Comparison of ENCODE assay signal across 9 cellular contexts in genomic region chr19:13844130-13844631, GRCh38. TPM values are rescaled to one million over a fixed set of nuclear protein-coding genes. Genes with fewer than 3 reads are reported as not detected.
DNase-seq lines count a peak whose midpoint lies in the region; TF ChIP-seq lines count a peak whose summit lies in the region.
"Had no signal": no experiment of that assay in that cellular context is flagged by ENCODE, and none has a peak within 500 bp of the region (broad histone marks: within the 10 kb centered on the region; RNA-seq: fewer than 3 reads in every experiment).

No MANE protein-coding gene starts in this region.

- TF ChIP-seq POLR2A in prostate gland (IDR thresholded peaks at IDR 0.05): no peak

- H3K4me1 Mint-ChIP-seq in Caco-2 (ENCODE audit: low read depth, unreplicated experiment): peaks cover 37% of the 10 kb centered on the region

- H3K9me3 ChIP-seq in Caco-2 (no peaks in the 10 kb centered on the region), SJCRH30 (replicated peaks) (no peaks in the 10 kb centered on the region), esophagus (ENCODE audit: control insufficient read depth in 2 of 2, insufficient read depth in 1 of 2, low read depth in 1 of 2, low read length in 1 of 2) (no peaks in the 10 kb centered on the region), prostate gland (no peaks in the 10 kb centered on the region), MM.1S (replicated peaks; ENCODE audit: insufficient read depth, low read length) (no peaks in the 10 kb centered on the region)

- H2AFZ ChIP-seq in MM.1S (ENCODE audit: low read length): no peak overlapping the region

- H3K4me1 ChIP-seq in Caco-2 (peaks cover 49% of the 10 kb centered on the region), SJCRH30 (peaks cover 41% of the 10 kb centered on the region), esophagus (ENCODE audit: control insufficient read depth in 2 of 2, insufficient read depth in 2 of 2, low read length in 1 of 2) (peaks cover 8 to 26% of the 10 kb centered on the region in 2 donors), prostate gland (replicated peaks) (peaks cover 24% of the 10 kb centered on the region), MM.1S (ENCODE audit: low read length) (peaks cover 27% of the 10 kb centered on the region)

- H3K27ac ChIP-seq in SJCRH30 (peak overlapping the region; percentile 77), esophagus (ENCODE audit: low read depth in 2 of 2, low read length in 1 of 2) (peak overlapping the region; percentile 99), prostate gland (peak overlapping the region; percentile 98 to 99), MM.1S (ENCODE audit: low read length) (no peak overlapping the region)

- H3K4me2 ChIP-seq in MM.1S (ENCODE audit: low read depth, low read length): no peak overlapping the region

- H3K27ac Mint-ChIP-seq in Caco-2 (ENCODE audit: unreplicated experiment): peak overlapping the region; percentile 93

- H3K27me3 Mint-ChIP-seq in Caco-2 (ENCODE audit: insufficient read depth, unreplicated experiment): no peaks in the 10 kb centered on the region

- no peaks in the 10 kb centered on the region for H3K9me3 Mint-ChIP-seq in Caco-2 (ENCODE audit: unreplicated experiment)

- H3K36me3 ChIP-seq in Caco-2 (ENCODE audit: control insufficient read depth, insufficient read depth, low read length): no peaks in the 10 kb centered on the region
- 0 out of 2 replicates have a peak, but pooled peaks cover under 1% of the 10 kb centered on the region for H3K36me3 ChIP-seq in SJCRH30
- peaks cover 0 to 2% of the 10 kb centered on the region in 2 donors for H3K36me3 ChIP-seq in esophagus (ENCODE audit: control insufficient read depth in 2 of 2, insufficient read depth in 2 of 2, low read length in 1 of 2)
- no peaks in the 10 kb centered on the region for H3K36me3 ChIP-seq in prostate gland
- H3K36me3 ChIP-seq in MM.1S (replicated peaks; ENCODE audit: insufficient read depth, low read length): no peaks in the 10 kb centered on the region

- no peak for DNase-seq in Caco-2
- DNase-seq in SJCRH30: peak; percentile 30 to 46
- DNase-seq in prostate gland (ENCODE audit: low spot score): no peak
- no peak for DNase-seq in dermis blood vessel endothelial cell
- DNase-seq in stimulated activated CD4-positive, alpha-beta T cell treated with anti-CD3 and anti-CD28 coated beads, Interleukin-4, amount 100 ng/mL, for 24 hours: no peak
- no peak for DNase-seq in MM.1S
- no peak for DNase-seq in NCI-H748 treated with DMSO at 0.1 percent for 48 hours (lab: John Stamatoyannopoulos, UW)

- H3F3A ChIP-seq in MM.1S (ENCODE audit: insufficient read depth, low read length): peaks cover 41% of the 10 kb centered on the region

- BruUV-seq in Caco-2 (replicated peaks; lab: Mats Ljungman, UMichigan): no TSS peak

- no peak for TF ChIP-seq CTCF in Caco-2 (IDR thresholded peaks at IDR 0.05; ENCODE audit: insufficient read depth in 1 of 2, low read depth in 1 of 2, low read length in 1 of 2, severe bottlenecking in 1 of 2, unreplicated experiment in 1 of 2)
- no peak for TF ChIP-seq CTCF in prostate gland (IDR thresholded peaks at IDR 0.05)
- TF ChIP-seq CTCF in MM.1S (IDR thresholded peaks at IDR 0.05; ENCODE audit: low read length): no peak

- H3K4me3 ChIP-seq in Caco-2 (ENCODE audit: low read depth, low read length) (no peak overlapping the region), SJCRH30 (peak overlapping the region; percentile 94; the same call in 1 of the 2 replicates), esophagus (ENCODE audit: low read depth in 1 of 2, low read length in 2 of 2) (no peak overlapping the region), prostate gland (no peak overlapping the region), MM.1S (ENCODE audit: low read length) (no peak overlapping the region)

- peaks cover 46% of the 10 kb centered on the region for H3K36me3 Mint-ChIP-seq in Caco-2 (ENCODE audit: insufficient read depth, unreplicated experiment)

- CTCF ChIA-PET in Caco-2 (lab: Charles Lee): interaction anchor here (0.6 kb wide), 1 partner anchor 47 kb away, joined by 5 read pairs; no protein-coding TSS in a partner anchor

- no peaks in the 10 kb centered on the region for H4K20me1 ChIP-seq in MM.1S (ENCODE audit: insufficient read depth, low read length)

- no peak overlapping the region for H3K9ac ChIP-seq in MM.1S (ENCODE audit: low read length)

- intact Hi-C loops in Caco-2 (cut with micrococcal nuclease; ENCODE audit: unreplicated experiment) (loop anchor here (10.0 kb wide), 1 partner anchor 49 kb away; the partner anchor contains the start of gene ZSWIM4), prostate gland (cut with DNase I) (no loop called here)

- H3K79me2 ChIP-seq in MM.1S (ENCODE audit: low read length): peaks cover 33% of the 10 kb centered on the region

- POLR2A ChIA-PET in Caco-2 (lab: Charles Lee): interaction anchor here (0.5 to 0.7 kb wide), 5 partner anchors 13 to 392 kb away, joined by 3 to 7 read pairs (median 3); partner anchors contain the start of gene ZSWIM4

- no peak overlapping the region for H3K4me3 Mint-ChIP-seq in Caco-2 (ENCODE audit: unreplicated experiment)

- 48 to 58% methylated on average over 7 of the region's 7 CpGs for WGBS in esophagus, 2 donors
- WGBS in prostate gland: 40% methylated on average over 7 of the region's 7 CpGs

- H3K27me3 ChIP-seq in Caco-2 (replicated peaks; ENCODE audit: control insufficient read depth, insufficient read depth, low read length) (no peaks in the 10 kb centered on the region), SJCRH30 (no peaks in the 10 kb centered on the region), esophagus (ENCODE audit: control insufficient read depth in 1 of 2, insufficient read depth in 2 of 2, low read length in 2 of 2) (no peaks in the 10 kb centered on the region), prostate gland (replicated peaks; ENCODE audit: insufficient read depth) (no peaks in the 10 kb centered on the region), MM.1S (replicated peaks; ENCODE audit: insufficient read depth, low read length) (no peaks in the 10 kb centered on the region)

- no peaks in the 10 kb centered on the region for H3K9me2 ChIP-seq in MM.1S (replicated peaks; ENCODE audit: insufficient read depth, low read length)

RNA-seq across cellular contexts. Expression of gene NANOS3, which starts 32.8 kb away (rescaled TPM):
- total RNA-seq in Caco-2 (2022) (not detected in 2 replicates), prostate gland (1 to 10 TPM in 1 of 2 donors, not detected in 1; 1.5 TPM), dermis blood vessel endothelial cell (not detected in 2 replicates)
- 1.3 and 2.3 TPM in 2 replicates for total RNA-seq in SJCRH30 (2014; rRNA removed; shearing (Covaris generic))
- not detected for polyA plus RNA-seq in esophagus
- total RNA-seq: NCI-H460 had no signal

RNA-seq across cellular contexts. Expression of gene ZSWIM4, which starts 48.9 kb away (rescaled TPM):
- total RNA-seq in Caco-2 (2022) (4.0 and 5.7 TPM in 2 replicates), prostate gland (10 to 100 TPM in 1 of 2 donors, 1 to 10 TPM in 1; 9.7 to 14.2 TPM), dermis blood vessel endothelial cell (23.7 and 26.0 TPM in 2 replicates)
- total RNA-seq in SJCRH30 (2014; rRNA removed; shearing (Covaris generic)): 16.8 and 18.3 TPM in 2 replicates
- polyA plus RNA-seq in esophagus: 10 to 100 TPM; 10.1 to 17.0 TPM

Comparison
In these comparisons a context has a peak if more than half of its experiments do, and no peak if none do; other contexts are left out.
1. DNase-seq: peak in SJCRH30 (2 of 2); none in Caco-2 (0 of 2), prostate gland (single experiment), dermis blood vessel endothelial cell (single experiment), stimulated activated CD4-positive, alpha-beta T cell treated with anti-CD3 and anti-CD28 coated beads, Interleukin-4, amount 100 ng/mL, for 24 hours (single experiment), MM.1S (single experiment) and NCI-H748 treated with DMSO at 0.1 percent for 48 hours (single experiment).